ENCODE assay signal across 28 cellular contexts in genomic region chr2:162518894-162519293, GRCh38.
"Had no signal": no experiment of that assay in that cellular context is flagged by ENCODE, and none has a peak within 500 bp of the region (broad histone marks: within the 10 kb centered on the region; RNA-seq: fewer than 3 reads in every experiment).

No MANE protein-coding gene starts in this region.

- FAIRE-seq: colon, endometrium, endothelial cell of umbilical vein, frontal cortex had no signal

- H3K4me1 ChIP-seq: colonic mucosa, esophagus muscularis mucosa, esophagus squamous epithelium, foreskin keratinocyte, gastrocnemius medialis, heart left ventricle, heart right ventricle had no signal

- ATAC-seq: effector memory CD8-positive, alpha-beta T cell; esophagus mucosa; foreskin keratinocyte; gastrocnemius medialis; gastroesophageal sphincter; heart left ventricle; heart right ventricle had no signal

- H3K36me3 ChIP-seq: colonic mucosa, esophagus muscularis mucosa, esophagus squamous epithelium, gastrocnemius medialis, gastroesophageal sphincter, heart left ventricle, heart right ventricle had no signal

- H3K27me3 ChIP-seq: colonic mucosa, dorsolateral prefrontal cortex, esophagus muscularis mucosa, esophagus squamous epithelium, foreskin keratinocyte, gastrocnemius medialis, gastroesophageal sphincter, heart left ventricle, heart right ventricle had no signal

- H3K9me3 ChIP-seq: colonic mucosa, esophagus muscularis mucosa, esophagus squamous epithelium, gastrocnemius medialis, gastroesophageal sphincter had no signal

- DNase-seq: colonic mucosa; cortex of kidney; dermis blood vessel endothelial cell; dorsolateral prefrontal cortex; effector CD4-positive, alpha-beta T cell; effector CD8-positive, alpha-beta T cell; effector memory CD4-positive, alpha-beta T cell; effector memory CD8-positive, alpha-beta T cell; endodermal cell; erythroblast; esophagus squamous epithelium; foreskin fibroblast; foreskin keratinocyte; foreskin melanocyte; gastrocnemius medialis; glutamatergic neuron; head of caudate nucleus; heart left ventricle; heart right ventricle had no signal

- H3K27ac ChIP-seq: colonic mucosa, coronary artery, dorsolateral prefrontal cortex, epithelial cell of prostate, esophagus muscularis mucosa, esophagus squamous epithelium, foreskin keratinocyte, gastrocnemius medialis, gastroesophageal sphincter, heart left ventricle, heart right ventricle had no signal

- H3K4me3 ChIP-seq: colonic mucosa, coronary artery, dorsolateral prefrontal cortex, esophagus muscularis mucosa, esophagus squamous epithelium, gastrocnemius medialis, gastroesophageal sphincter, heart left ventricle, heart right ventricle had no signal
